ENCODE assay signal across 8 cellular contexts in the genomic region with DNA sequence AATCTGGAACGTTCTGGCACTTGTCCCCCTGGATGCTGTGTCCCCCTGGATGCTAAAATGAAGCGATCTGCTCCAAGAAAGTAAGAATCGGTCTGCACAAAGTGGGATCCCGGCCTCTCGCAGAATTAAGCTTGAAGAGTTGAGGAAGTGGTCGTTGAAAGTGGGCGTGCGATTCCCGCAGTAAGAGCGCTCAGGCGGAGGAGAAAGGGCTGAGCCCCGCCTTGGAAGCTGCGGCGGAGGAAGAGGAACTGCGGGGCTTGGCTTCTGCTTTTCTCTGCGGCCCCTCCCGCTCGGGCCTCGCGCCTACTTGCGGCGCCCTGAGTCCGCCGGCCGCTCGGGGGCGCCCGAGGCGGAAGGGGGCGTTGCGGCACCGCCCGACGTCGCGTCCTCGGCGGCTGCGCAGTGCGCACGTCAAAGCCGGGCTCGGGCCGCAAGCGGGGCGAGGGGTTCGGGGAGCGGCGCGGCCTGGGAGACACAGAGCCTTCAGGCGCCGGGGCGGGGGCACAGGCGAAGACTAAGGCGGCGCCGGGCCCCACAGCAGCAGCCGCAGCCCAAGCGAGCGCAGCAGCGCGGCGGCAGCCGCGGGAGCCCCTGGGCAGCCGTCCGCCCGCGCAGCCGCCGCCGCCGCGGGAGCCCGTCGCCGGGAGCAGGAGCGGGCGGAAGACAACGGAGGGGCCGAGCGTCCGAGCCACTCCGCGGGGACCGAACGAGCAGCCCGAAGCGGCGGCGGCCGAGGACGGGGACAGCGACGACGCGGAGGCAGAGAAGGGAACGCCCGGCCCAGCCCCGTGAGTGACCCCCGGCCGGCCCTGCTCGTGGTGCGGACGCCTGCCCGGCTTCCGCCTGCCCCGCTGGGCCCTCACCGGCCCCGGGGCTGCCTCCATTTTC. TPM values are rescaled to one million over a fixed set of nuclear protein-coding genes. Genes with fewer than 3 reads are reported as not detected.
DNase-seq lines count a peak whose midpoint lies in the region; ATAC-seq and TF ChIP-seq lines count a peak whose summit lies in the region.

Gene CAB39 (plus strand): TSS at position 400 of the 888 bp plus-strand sequence. CDS start 47,160 bp downstream, outside the sequence.

- H3K27me3 ChIP-seq in PC-9 (ENCODE audit: insufficient read depth, low read depth) (no peaks in the 10 kb centered on the region), muscle layer of duodenum (ENCODE audit: low read depth, low read length) (no peaks in the 10 kb centered on the region)

- H3K9me2 ChIP-seq in PC-9 (ENCODE audit: insufficient read depth) = no peaks in the 10 kb centered on the region

- peaks cover 42% of the 10 kb centered on the region for H3K4me1 ChIP-seq in PC-9 (replicated peaks; ENCODE audit: insufficient read depth)
- H3K4me1 ChIP-seq in muscle layer of duodenum (ENCODE audit: control insufficient read depth in 1 of 2, insufficient read depth in 2 of 2, low read length in 2 of 2) = peaks cover 9 to 30% of the 10 kb centered on the region in 2 donors

- H3K27ac Mint-ChIP-seq in activated T-cell treated with anti-CD3 and anti-CD28 coated beads, Interleukin-2, amount 50 U/mL, for 24 hours = peak within 1 kb of the TSS; percentile 94

- CTCF ChIA-PET in PC-9 (lab: Charles Lee) = no interaction called here

- peak within 1 kb of the TSS; percentile 87 for H3K4me3 ChIP-seq in PC-9
- H3K4me3 ChIP-seq in muscle layer of duodenum (ENCODE audit: low read depth in 1 of 2, low read length in 2 of 2) = peak within 1 kb of the TSS; percentile 94 to 98

- H3K4me1 Mint-ChIP-seq in activated T-cell treated with anti-CD3 and anti-CD28 coated beads, Interleukin-2, amount 50 U/mL, for 24 hours (ENCODE audit: low read depth) = peaks cover 41% of the 10 kb centered on the region

- POLR2A ChIA-PET in PC-9 (lab: Charles Lee; ENCODE audit: unreplicated experiment) = interaction anchor here (0.6 to 1.3 kb wide), 3 partner anchors 19 to 318 kb away, joined by 4 to 6 read pairs (median 5); no protein-coding TSS in a partner anchor

- TF ChIP-seq CTCF in PC-9 (conservative IDR thresholded peaks at IDR 0.05) = peak; percentile 64; the same call in 1 of the 2 replicates

- H3K36me3 ChIP-seq in PC-9 (ENCODE audit: low read depth) = peaks cover 15% of the 10 kb centered on the region; the same call in 1 of the 2 replicates
- peaks cover 0 to 5% of the 10 kb centered on the region in 2 donors for H3K36me3 ChIP-seq in muscle layer of duodenum (ENCODE audit: control insufficient read depth in 1 of 2, insufficient read depth in 2 of 2, low read length in 2 of 2)

- TF ChIP-seq EP300 in Ishikawa (IDR thresholded peaks at IDR 0.05; ENCODE audit: borderline replicate concordance) = no peak

- no peaks in the 10 kb centered on the region for H3K27me3 Mint-ChIP-seq in activated T-cell treated with anti-CD3 and anti-CD28 coated beads, Interleukin-2, amount 50 U/mL, for 24 hours

- H3K79me2 ChIP-seq in PC-9 (ENCODE audit: low read depth) = peaks cover 49% of the 10 kb centered on the region

- peaks cover 23% of the 10 kb centered on the region for H3F3A ChIP-seq in PC-9 (ENCODE audit: insufficient read depth, low read depth)

- peak within 1 kb of the TSS; percentile 95 for H3K4me3 Mint-ChIP-seq in activated T-cell treated with anti-CD3 and anti-CD28 coated beads, Interleukin-2, amount 50 U/mL, for 24 hours

- intact Hi-C loops in PC-9 (cut with micrococcal nuclease; ENCODE audit: unreplicated experiment) = loop anchor here (1.0 to 5.0 kb wide), 4 partner anchors 18 to 100 kb away; no protein-coding TSS in a partner anchor

- H3K36me3 Mint-ChIP-seq in activated T-cell treated with anti-CD3 and anti-CD28 coated beads, Interleukin-2, amount 50 U/mL, for 24 hours (ENCODE audit: low read depth) = peaks cover 38% of the 10 kb centered on the region

- BruUV-seq in PC-9 (replicated peaks; lab: Mats Ljungman, UMichigan) = no TSS peak

- peaks cover 33% of the 10 kb centered on the region for H4K20me1 ChIP-seq in PC-9 (ENCODE audit: insufficient read depth)

- H3K4me2 ChIP-seq in PC-9 = peak within 1 kb of the TSS; percentile 98

- H3K9me3 Mint-ChIP-seq in activated T-cell treated with anti-CD3 and anti-CD28 coated beads, Interleukin-2, amount 50 U/mL, for 24 hours = no peaks in the 10 kb centered on the region

- ATAC-seq in GM21576 (IDR thresholded peaks at IDR 0.05; ENCODE audit: unreplicated experiment) (peak; percentile 69), esophagus mucosa (peak; percentile 95)

- peak within 1 kb of the TSS; percentile 90 for H2AFZ ChIP-seq in PC-9

- H3K9me3 ChIP-seq in PC-9 (ENCODE audit: insufficient read depth, low read depth) (no peaks in the 10 kb centered on the region), muscle layer of duodenum (ENCODE audit: control insufficient read depth in 1 of 2, low read length in 2 of 2) (no peaks in the 10 kb centered on the region)

- DNase-seq in DMS153 treated with DMSO at 0.1 percent for 48 hours (lab: John Stamatoyannopoulos, UW; ENCODE audit: unreplicated experiment) = peak; percentile 55
- DNase-seq in PC-9 = peak; percentile 73 to 90
- DNase-seq in activated T-cell treated with anti-CD3 and anti-CD28 coated beads, Interleukin-2, amount 50 U/mL, for 24 hours = peak; percentile 91
- peak; percentile 63 to 85 for DNase-seq in stimulated activated CD8-positive, alpha-beta memory T cell treated with anti-CD3 and anti-CD28 coated beads, Interleukin-7, amount 100 ng/mL, for 4 hours (ENCODE audit: low read depth in 2 of 2)

- peak; percentile 28; the same call in 1 of the 2 replicates for TF ChIP-seq RAD21 in Ishikawa (IDR thresholded peaks at IDR 0.05; ENCODE audit: low read depth)

- peak within 1 kb of the TSS; percentile 84 for H3K27ac ChIP-seq in PC-9
- peak within 1 kb of the TSS; percentile 98 for H3K27ac ChIP-seq in muscle layer of duodenum (ENCODE audit: low read length)

TF ChIP-seq in Ishikawa, 13 proteins besides CTCF, POLR2A, EP300 and RAD21:
- TF ChIP-seq TCF12 (IDR thresholded peaks at IDR 0.05; ENCODE audit: low read depth) = peak; percentile 56; the same call in 1 of the 2 replicates
- TF ChIP-seq FOXM1 (IDR thresholded peaks at IDR 0.05; ENCODE audit: borderline replicate concordance, low read depth) = 0 out of 2 replicates have a peak, but pooled peaks have one; percentile 17
- TF ChIP-seq, protein P1, sequence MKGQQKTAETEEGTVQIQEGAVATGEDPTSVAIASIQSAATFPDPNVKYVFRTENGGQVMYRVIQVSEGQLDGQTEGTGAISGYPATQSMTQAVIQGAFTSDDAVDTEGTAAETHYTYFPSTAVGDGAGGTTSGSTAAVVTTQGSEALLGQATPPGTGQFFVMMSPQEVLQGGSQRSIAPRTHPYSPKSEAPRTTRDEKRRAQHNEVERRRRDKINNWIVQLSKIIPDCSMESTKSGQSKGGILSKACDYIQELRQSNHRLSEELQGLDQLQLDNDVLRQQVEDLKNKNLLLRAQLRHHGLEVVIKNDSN (IDR thresholded peaks at IDR 0.05) = peak; percentile 29; the same call in 1 of the 2 replicates
- no peak; the same call in 1 of the 2 replicates for TF ChIP-seq ZBTB7A (IDR thresholded peaks at IDR 0.05; ENCODE audit: low read depth)
- peak; percentile 81; the same call in 1 of the 2 replicates for TF ChIP-seq TAF1 (IDR thresholded peaks at IDR 0.05; ENCODE audit: low read depth)
- no peak for TF ChIP-seq YY1 (IDR thresholded peaks at IDR 0.05; ENCODE audit: low read depth)
- no peak for TF ChIP-seq CEBPB (IDR thresholded peaks at IDR 0.05)
- 0 out of 2 replicates have a peak, but pooled peaks have one; percentile 17 for TF ChIP-seq REST (IDR thresholded peaks at IDR 0.05; ENCODE audit: low read depth)
- no peak for TF ChIP-seq CREB1 (IDR thresholded peaks at IDR 0.05; ENCODE audit: low read depth)
- peak; percentile 19; the same call in 1 of the 2 replicates for TF ChIP-seq NFIC (IDR thresholded peaks at IDR 0.05)
- TF ChIP-seq TEAD4 (IDR thresholded peaks at IDR 0.05) = peak; percentile 5; the same call in 1 of the 2 replicates

RNA-seq across cellular contexts. Expression of gene CAB39, which starts in this region (rescaled TPM):
- total RNA-seq in PC-9 (2021) = 70.9 and 86.1 TPM in 2 replicates
- 50.8 TPM for total RNA-seq in esophagus mucosa

Comparison
In these comparisons a context has a peak if more than half of its experiments do, and no peak if none do; other contexts are left out.
1. Peak in every context shown above with its lines: DNase-seq, ATAC-seq, H3K4me3 ChIP-seq and H3K27ac ChIP-seq.